In genomic region chr11:22787565-22788162, GRCh38 we compare ENCODE assay signal across 8 cellular contexts. TPM values are rescaled to one million over a fixed set of nuclear protein-coding genes. Genes with fewer than 3 reads are reported as not detected.
A peak's percentile ranks its signal among the peaks of the same experiment; 100 is the strongest.
DNase-seq lines count a peak whose midpoint lies in the region; ATAC-seq, FAIRE-seq and TF ChIP-seq lines count a peak whose summit lies in the region.

No MANE protein-coding gene starts in this region.

- POLR2A ChIA-PET in CD4-positive, alpha-beta memory T cell (lab: Charles Lee; ENCODE audit: partially characterized antibody) = no interaction called here
- POLR2A ChIA-PET in PC-3 (lab: Charles Lee; ENCODE audit: unreplicated experiment) = no interaction called here

- H2AFZ ChIP-seq in PC-3 (ENCODE audit: low read length) = no peak overlapping the region

- intact Hi-C loops in CD4-positive, alpha-beta memory T cell (cut with micrococcal nuclease) = loop anchor here (1.0 kb wide), 1 partner anchor 453 kb away; no protein-coding TSS in a partner anchor
- intact Hi-C loops in PC-3 (cut with micrococcal nuclease) (loop anchor here (1.0 to 2.0 kb wide), 2 partner anchors 453 to 543 kb away; no protein-coding TSS in a partner anchor), transverse colon (cut with DNase I; ENCODE audit: low total_unique reads) (loop anchor here (5.0 kb wide), 1 partner anchor 450 kb away; the partner anchor contains the start of gene SLC17A6)

- TF ChIP-seq POLR2A in transverse colon (IDR thresholded peaks at IDR 0.05) = no peak

- no peaks in the 10 kb centered on the region for H3K36me3 ChIP-seq in CD4-positive, alpha-beta memory T cell (ENCODE audit: insufficient read depth, low read length)
- H3K36me3 ChIP-seq in PC-3 (ENCODE audit: low read depth, low read length) (no peaks in the 10 kb centered on the region), bronchial epithelial cell (ENCODE audit: control insufficient read depth, insufficient read depth, low read length) (no peaks in the 10 kb centered on the region), liver (ENCODE audit: control insufficient read depth in 4 of 4, insufficient read depth in 3 of 4, low read depth in 1 of 4, low read length in 3 of 4) (peaks cover 0 to 3% (median 0%) of the 10 kb centered on the region in 4 donors), transverse colon (no peaks in the 10 kb centered on the region)

- no peaks in the 10 kb centered on the region for H3K27me3 ChIP-seq in CD4-positive, alpha-beta memory T cell (ENCODE audit: insufficient read depth, low read length)
- H3K27me3 ChIP-seq in PC-3 (ENCODE audit: low read length) (peaks cover 12% of the 10 kb centered on the region; the same call in 1 of the 2 replicates), bronchial epithelial cell (ENCODE audit: control insufficient read depth, insufficient read depth, low read length) (no peaks in the 10 kb centered on the region), liver (ENCODE audit: control insufficient read depth in 4 of 4, insufficient read depth in 4 of 4, low read length in 3 of 4) (no peaks in the 10 kb centered on the region), transverse colon (no peaks in the 10 kb centered on the region)

- ATAC-seq in GM18517 (IDR thresholded peaks at IDR 0.05; ENCODE audit: unreplicated experiment) = peak; percentile 52
- no peak for ATAC-seq in PC-3
- no peak for ATAC-seq in HG02970 (IDR thresholded peaks at IDR 0.05; ENCODE audit: low FRiP score, unreplicated experiment)

- BruUV-seq in PC-3 (replicated peaks; lab: Mats Ljungman, UMichigan) = no TSS peak

- FAIRE-seq in bronchial epithelial cell (lab: Jason Lieb, UNC) = no peak

- H3K9me3 Mint-ChIP-seq in CD4-positive, alpha-beta memory T cell = no peaks in the 10 kb centered on the region

- CTCF ChIA-PET in CD4-positive, alpha-beta memory T cell (lab: Charles Lee; ENCODE audit: partially characterized antibody) = interaction anchor here (0.7 to 2.4 kb wide), 19 partner anchors 10 to 543 kb away, joined by 3 to 35 read pairs (median 6); partner anchors contain the start of gene SVIP
- CTCF ChIA-PET in PC-3 (lab: Charles Lee) = interaction anchor here (0.5 to 0.6 kb wide), 2 partner anchors 314 to 324 kb away, joined by 3 read pairs; no protein-coding TSS in a partner anchor

- no peaks in the 10 kb centered on the region for H3K79me2 ChIP-seq in PC-3 (ENCODE audit: low read length)

- peaks cover 7 to 9% of the 10 kb centered on the region in 2 donors for H3K27me3 Mint-ChIP-seq in CD4-positive, alpha-beta memory T cell

- no peak overlapping the region for H3K27ac Mint-ChIP-seq in CD4-positive, alpha-beta memory T cell

- H3K9me3 ChIP-seq in CD4-positive, alpha-beta memory T cell (ENCODE audit: control insufficient read depth in 1 of 2, low read length in 2 of 2) = no peaks in the 10 kb centered on the region
- H3K9me3 ChIP-seq in PC-3 (ENCODE audit: low read length) = no peaks in the 10 kb centered on the region
- H3K9me3 ChIP-seq in liver (ENCODE audit: control insufficient read depth in 4 of 4, low read length in 3 of 4) = no peaks in the 10 kb centered on the region
- no peaks in the 10 kb centered on the region for H3K9me3 ChIP-seq in transverse colon

- H3K4me1 Mint-ChIP-seq in CD4-positive, alpha-beta memory T cell = no peaks in the 10 kb centered on the region

- no peaks in the 10 kb centered on the region for H4K20me1 ChIP-seq in PC-3 (ENCODE audit: low read length)

- H3K9ac ChIP-seq in PC-3 (ENCODE audit: low read length) (no peak overlapping the region), liver (ENCODE audit: low read depth in 1 of 2, low read length in 2 of 2) (no peak overlapping the region)

- in situ Hi-C loops in transverse colon (cut with MboI; ENCODE audit: low pct_ligation_motif_present in 1 of 4, low pct_unique_long_range_greater_than_20kb in 1 of 4, low sequenced_read_pairs in 3 of 4) = loop anchor here in 3 of 4 donors (25.0 kb wide), 2 partner anchors 450 to 550 kb away; partner anchors contain the start of gene SLC17A6 (in 2 of the 3)

- TF ChIP-seq RAD21 in liver (IDR thresholded peaks at IDR 0.05) = peak; percentile 89 to 90

- peak in 4 of 5 donors; percentile 26 to 42 (median 40) for DNase-seq in CD4-positive, alpha-beta memory T cell
- DNase-seq in KG1 (lab: John Stamatoyannopoulos, UW) (peak; percentile 43), PC-3 (peak; percentile 53), bronchial epithelial cell (ENCODE audit: low read depth) (peak; percentile 38), transverse colon (peak; percentile 10)

- H3K9me2 ChIP-seq in PC-3 (replicated peaks; ENCODE audit: low read length) = no peaks in the 10 kb centered on the region

- no peak overlapping the region for H3K4me3 ChIP-seq in CD4-positive, alpha-beta memory T cell (ENCODE audit: low read length in 2 of 2)
- H3K4me3 ChIP-seq in PC-3 (ENCODE audit: low read length) (no peak overlapping the region), bronchial epithelial cell (ENCODE audit: low read depth, low read length) (no peak overlapping the region), liver (ENCODE audit: low read depth in 1 of 3, low read length in 3 of 3) (no peak overlapping the region), transverse colon (no peak overlapping the region)

- H3F3A ChIP-seq in PC-3 (ENCODE audit: low read length, unreplicated experiment) = no peaks in the 10 kb centered on the region

- TF ChIP-seq EP300 in transverse colon (IDR thresholded peaks at IDR 0.05; ENCODE audit: low read depth) = no peak

- no peak overlapping the region for H3K4me2 ChIP-seq in PC-3 (ENCODE audit: low read length)

- TF ChIP-seq CTCF in PC-3 (conservative IDR thresholded peaks at IDR 0.05; ENCODE audit: low read depth, low read length) (peak; percentile 77), bronchial epithelial cell (IDR thresholded peaks at IDR 0.05; ENCODE audit: insufficient read depth, low read length, severe bottlenecking) (peak; percentile 44), liver (IDR thresholded peaks at IDR 0.05; ENCODE audit: low read depth, low read length, missing input control) (peak; percentile 72), transverse colon (IDR thresholded peaks at IDR 0.05) (peak; percentile 45 to 67 (median 61))

- no peaks in the 10 kb centered on the region for H3K4me1 ChIP-seq in CD4-positive, alpha-beta memory T cell (ENCODE audit: insufficient read depth, low read length)
- peaks cover 11% of the 10 kb centered on the region for H3K4me1 ChIP-seq in PC-3 (ENCODE audit: insufficient read depth, low read length)
- peaks cover 0 to 4% (median 0%) of the 10 kb centered on the region in 4 donors for H3K4me1 ChIP-seq in liver (ENCODE audit: control insufficient read depth in 4 of 4, insufficient read depth in 4 of 4, low read length in 3 of 4)
- no peaks in the 10 kb centered on the region for H3K4me1 ChIP-seq in transverse colon

- no peaks in the 10 kb centered on the region for H3K36me3 Mint-ChIP-seq in CD4-positive, alpha-beta memory T cell

- H3K27ac ChIP-seq in CD4-positive, alpha-beta memory T cell (ENCODE audit: low read depth, low read length) = no peak overlapping the region
- H3K27ac ChIP-seq in PC-3 (ENCODE audit: low read length) (no peak overlapping the region), liver (ENCODE audit: low read depth in 1 of 2, low read length in 2 of 2) (no peak overlapping the region), transverse colon (no peak overlapping the region)

- 33% methylated on average over 9 of the region's 9 CpGs for WGBS in liver
- 26% methylated on average over 9 of the region's 9 CpGs for WGBS in transverse colon (ENCODE audit: low coverage in 1 of 2), 2 donors

- H3K4me3 Mint-ChIP-seq in CD4-positive, alpha-beta memory T cell = no peak overlapping the region

TF ChIP-seq in liver, 16 proteins besides CTCF, POLR2A, EP300 and RAD21:
- no peak for TF ChIP-seq MAX (IDR thresholded peaks at IDR 0.05)
- TF ChIP-seq RXRA (IDR thresholded peaks at IDR 0.05) = no peak
- TF ChIP-seq SP1 (IDR thresholded peaks at IDR 0.05) = no peak
- no peak for TF ChIP-seq FOXA2 (IDR thresholded peaks at IDR 0.05)
- TF ChIP-seq NR2F2 (IDR thresholded peaks at IDR 0.05) = no peak
- no peak for TF ChIP-seq YY1 (IDR thresholded peaks at IDR 0.05)

RNA-seq across cellular contexts. Expression of gene SVIP, which starts 41.9 kb away (rescaled TPM):
- total RNA-seq in CD4-positive, alpha-beta memory T cell = 10 to 100 TPM; 64.3 to 73.8 TPM
- polyA plus RNA-seq in CD4-positive, alpha-beta memory T cell = 10 to 100 TPM; 46.5 to 75.0 TPM
- total RNA-seq in PC-3 (2014; rRNA removed) (7.4 and 9.5 TPM in 2 replicates), bronchial epithelial cell (7.4 and 10.1 TPM in 2 replicates), liver (1 to 10 TPM; 2.7 to 7.2 TPM), transverse colon (10 to 100 TPM in 2 of 4 donors, 1 to 10 TPM in 1, under 1 TPM in 1; 1.00 to 14.0 (median 9.9) TPM)
- polyA plus RNA-seq in liver = 1 to 10 TPM; 3.1 to 6.6 TPM
